8 cellular contexts compared by ENCODE assay signal in the genomic region with DNA sequence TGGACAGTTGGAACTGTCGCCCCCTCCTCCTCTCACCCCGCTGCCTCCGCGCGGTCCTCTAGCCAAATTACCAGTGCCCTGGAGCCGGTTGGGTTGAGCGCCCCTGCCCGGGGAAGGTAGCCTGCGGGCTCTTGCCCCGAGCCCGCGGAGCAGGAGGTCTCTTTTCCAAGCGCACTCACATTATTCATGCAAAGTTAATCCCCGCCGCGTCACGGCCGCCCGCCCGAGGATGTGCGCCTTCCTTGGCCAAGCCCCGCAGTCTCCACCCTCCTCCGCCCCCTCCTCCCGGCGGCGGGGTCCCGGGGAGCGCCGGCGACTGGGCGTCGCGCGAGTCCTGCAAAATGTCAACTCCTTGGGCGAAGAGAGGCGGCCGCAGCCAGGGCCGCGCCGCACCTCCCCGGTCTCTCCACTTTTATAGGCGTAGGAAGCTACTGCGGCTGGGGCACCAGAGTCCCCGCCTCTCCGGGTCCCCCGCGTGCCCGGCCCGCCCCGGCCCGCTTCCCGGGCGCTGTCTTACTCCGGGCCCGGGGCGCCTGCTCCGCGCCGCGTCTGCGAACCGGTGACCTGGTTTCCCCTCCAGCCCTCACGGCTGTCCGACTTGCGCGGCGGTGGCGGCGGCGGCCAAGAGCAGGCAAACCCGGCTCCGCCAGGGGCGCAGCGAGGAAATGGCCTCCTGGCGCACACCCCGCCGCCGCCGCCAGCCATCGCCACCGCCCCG. TPM values are rescaled to one million over a fixed set of nuclear protein-coding genes. Genes with fewer than 3 reads are reported as not detected.
DNase-seq lines count a peak whose midpoint lies in the region; ATAC-seq and TF ChIP-seq lines count a peak whose summit lies in the region.

A gene (minus strand): TSS at position 235 of the 718 bp plus-strand sequence.

- 0 to 1% methylated on average over 59 to 82 of the region's 82 CpGs for WGBS in heart right ventricle, 2 donors

- no peaks in the 10 kb centered on the region for H3K36me3 Mint-ChIP-seq in activated T-cell treated with anti-CD3 and anti-CD28 coated beads, Interleukin-2, amount 50 U/mL, for 24 hours (ENCODE audit: low read depth)

- peaks cover 72% of the 10 kb centered on the region for H3K27me3 Mint-ChIP-seq in activated T-cell treated with anti-CD3 and anti-CD28 coated beads, Interleukin-2, amount 50 U/mL, for 24 hours

- DNase-seq in activated T-cell treated with anti-CD3 and anti-CD28 coated beads, Interleukin-2, amount 50 U/mL, for 24 hours: no peak
- DNase-seq in activated T-cell treated with anti-CD3 and anti-CD28 coated beads for 4 hours (no peak), HT1080 (ENCODE audit: low read depth) (peak; percentile 46), adipocyte (ENCODE audit: low read depth) (peak; percentile 78), heart right ventricle (peak; percentile 77 to 79), omental fat pad (ENCODE audit: low spot score) (peak; percentile 28)
- no peak for DNase-seq in stimulated activated CD4-positive, alpha-beta T cell treated with anti-CD3 and anti-CD28 coated beads, Interleukin-12 subunit alpha, Interleukin-12 subunit beta, amount 100 ng/mL, for 4 hours

- H3K27ac Mint-ChIP-seq in activated T-cell treated with anti-CD3 and anti-CD28 coated beads, Interleukin-2, amount 50 U/mL, for 24 hours: no peak within 1 kb of the TSS

- H3K4me1 Mint-ChIP-seq in activated T-cell treated with anti-CD3 and anti-CD28 coated beads, Interleukin-2, amount 50 U/mL, for 24 hours (ENCODE audit: low read depth): peaks cover 4% of the 10 kb centered on the region

- H3K4me3 Mint-ChIP-seq in activated T-cell treated with anti-CD3 and anti-CD28 coated beads, Interleukin-2, amount 50 U/mL, for 24 hours: peak within 1 kb of the TSS; percentile 44

- H3K36me3 ChIP-seq in adipocyte (ENCODE audit: control insufficient read depth, insufficient read depth, low read length, severe bottlenecking) (no peaks in the 10 kb centered on the region), heart right ventricle (no peaks in the 10 kb centered on the region)

- H3K4me1 ChIP-seq in adipocyte (ENCODE audit: control insufficient read depth, insufficient read depth, low read length) (peaks cover 39% of the 10 kb centered on the region), heart right ventricle (peaks cover 2 to 45% (median 20%) of the 10 kb centered on the region in 9 donors)

- no peaks in the 10 kb centered on the region for H3K9me3 Mint-ChIP-seq in activated T-cell treated with anti-CD3 and anti-CD28 coated beads, Interleukin-2, amount 50 U/mL, for 24 hours

- peak within 1 kb of the TSS; percentile 89 for H3K9ac ChIP-seq in adipocyte (ENCODE audit: low read length)

- H3K9me3 ChIP-seq in adipocyte (ENCODE audit: control insufficient read depth, low read length): no peaks in the 10 kb centered on the region
- no peaks in the 10 kb centered on the region for H3K9me3 ChIP-seq in heart right ventricle

- intact Hi-C loops in heart right ventricle (cut with DNase I): loop anchor here in 9 of 10 donors (2.0 to 10.0 kb wide), 13 partner anchors 42 to 500 kb away; no protein-coding TSS in a partner anchor

- H3K27ac ChIP-seq in heart right ventricle: peak within 1 kb of the TSS; percentile 87 to 96 (median 94)

- TF ChIP-seq CTCF in heart right ventricle (IDR thresholded peaks at IDR 0.05) (peak in 8 of 9 donors; percentile 21 to 51 (median 36)), omental fat pad (IDR thresholded peaks at IDR 0.05) (no peak)

- ATAC-seq in heart right ventricle: peak; percentile 71 to 87 (median 80)
- ATAC-seq in omental fat pad (ENCODE audit: low FRiP score): peak; percentile 75
- ATAC-seq in HG03571 (IDR thresholded peaks at IDR 0.05; ENCODE audit: unreplicated experiment): no peak

- H3K4me3 ChIP-seq in adipocyte (ENCODE audit: low read length) (peak within 1 kb of the TSS; percentile 93), heart right ventricle (peak within 1 kb of the TSS; percentile 46 to 85 (median 76))

- H3K27me3 ChIP-seq in adipocyte (replicated peaks; ENCODE audit: control insufficient read depth, insufficient read depth, low read length) (no peaks in the 10 kb centered on the region), heart right ventricle (peaks cover 0 to 55% (median 0%) of the 10 kb centered on the region in 7 donors)

RNA-seq across cellular contexts. Expression of the gene that starts here (rescaled TPM):
- 0.69 and 1.3 TPM in 2 replicates for total RNA-seq in HT1080 (2014; rRNA removed; shearing (Covaris generic))
- 0.10 TPM in 2 replicates for polyA plus RNA-seq in HT1080 (2015; cell fraction: cytosol; rRNA removed)
- 0.02 and 0.16 TPM in 2 replicates for polyA plus RNA-seq in HT1080 (2015; cell fraction: nucleus; rRNA removed)
- total RNA-seq in heart right ventricle (10 to 100 TPM; 14.4 to 32.8 (median 26.4) TPM), omental fat pad (10 to 100 TPM; 18.6 to 28.0 (median 23.9) TPM)
- polyA plus RNA-seq in heart right ventricle: 1 to 10 TPM; 3.8 to 5.2 TPM

Comparison
In these comparisons a context has a peak if more than half of its experiments do, and no peak if none do; other contexts are left out.
1. DNase-seq: peak in HT1080 (single experiment), adipocyte (single experiment), heart right ventricle (2 of 2) and omental fat pad (single experiment); none in activated T-cell treated with anti-CD3 and anti-CD28 coated beads, Interleukin-2, amount 50 U/mL, for 24 hours (single experiment), activated T-cell treated with anti-CD3 and anti-CD28 coated beads for 4 hours (single experiment) and stimulated activated CD4-positive, alpha-beta T cell treated with anti-CD3 and anti-CD28 coated beads, Interleukin-12 subunit alpha, Interleukin-12 subunit beta, amount 100 ng/mL, for 4 hours (single experiment).
2. CTCF ChIP-seq: peak in heart right ventricle (8 of 9); none in omental fat pad (0 of 3).